In the genomic region with DNA sequence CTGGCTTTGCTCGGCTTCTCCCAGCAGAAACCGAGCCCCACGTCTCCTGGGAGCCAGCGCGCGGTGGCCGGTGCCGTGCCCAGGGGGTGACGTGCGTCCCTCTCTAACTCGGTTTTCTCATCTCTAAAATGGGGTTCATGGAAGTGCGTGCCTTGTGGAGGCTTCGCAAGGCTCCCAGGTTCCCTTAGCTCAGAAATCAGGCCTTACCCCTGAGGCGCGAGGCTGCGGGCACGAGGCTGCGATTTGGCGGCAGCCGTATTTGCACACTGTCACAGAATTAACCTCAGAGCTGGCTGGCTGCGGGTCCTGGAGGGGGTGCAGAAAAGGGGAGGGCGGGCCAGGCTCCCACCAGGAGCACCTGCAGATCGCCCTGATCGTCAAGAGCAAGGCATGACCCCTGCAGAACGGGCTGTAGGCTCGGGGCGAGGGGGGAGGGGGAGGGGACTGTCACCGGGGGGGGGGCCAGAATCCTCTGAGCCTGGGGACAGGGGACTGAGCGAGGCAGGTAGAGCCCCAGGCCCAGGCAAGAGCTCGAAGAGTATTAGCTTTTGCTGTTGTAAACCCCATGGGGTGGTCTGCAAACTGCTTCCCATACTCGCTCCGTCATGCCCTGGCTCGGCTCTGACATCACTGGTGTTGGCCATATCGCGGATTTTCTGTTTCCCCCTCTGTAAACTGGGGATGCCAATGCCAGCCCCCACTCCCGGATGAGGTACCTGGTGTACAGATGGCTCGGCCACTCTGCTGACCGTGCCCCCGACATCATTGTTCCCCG, we compare ENCODE assay signal across 1 cellular context.
TF ChIP-seq lines count a peak whose summit lies in the region.

No MANE protein-coding gene starts in this region.

TF ChIP-seq in GM23338, 12 proteins besides CTCF, POLR2A, EP300 and RAD21:
- TF ChIP-seq, protein P1, sequence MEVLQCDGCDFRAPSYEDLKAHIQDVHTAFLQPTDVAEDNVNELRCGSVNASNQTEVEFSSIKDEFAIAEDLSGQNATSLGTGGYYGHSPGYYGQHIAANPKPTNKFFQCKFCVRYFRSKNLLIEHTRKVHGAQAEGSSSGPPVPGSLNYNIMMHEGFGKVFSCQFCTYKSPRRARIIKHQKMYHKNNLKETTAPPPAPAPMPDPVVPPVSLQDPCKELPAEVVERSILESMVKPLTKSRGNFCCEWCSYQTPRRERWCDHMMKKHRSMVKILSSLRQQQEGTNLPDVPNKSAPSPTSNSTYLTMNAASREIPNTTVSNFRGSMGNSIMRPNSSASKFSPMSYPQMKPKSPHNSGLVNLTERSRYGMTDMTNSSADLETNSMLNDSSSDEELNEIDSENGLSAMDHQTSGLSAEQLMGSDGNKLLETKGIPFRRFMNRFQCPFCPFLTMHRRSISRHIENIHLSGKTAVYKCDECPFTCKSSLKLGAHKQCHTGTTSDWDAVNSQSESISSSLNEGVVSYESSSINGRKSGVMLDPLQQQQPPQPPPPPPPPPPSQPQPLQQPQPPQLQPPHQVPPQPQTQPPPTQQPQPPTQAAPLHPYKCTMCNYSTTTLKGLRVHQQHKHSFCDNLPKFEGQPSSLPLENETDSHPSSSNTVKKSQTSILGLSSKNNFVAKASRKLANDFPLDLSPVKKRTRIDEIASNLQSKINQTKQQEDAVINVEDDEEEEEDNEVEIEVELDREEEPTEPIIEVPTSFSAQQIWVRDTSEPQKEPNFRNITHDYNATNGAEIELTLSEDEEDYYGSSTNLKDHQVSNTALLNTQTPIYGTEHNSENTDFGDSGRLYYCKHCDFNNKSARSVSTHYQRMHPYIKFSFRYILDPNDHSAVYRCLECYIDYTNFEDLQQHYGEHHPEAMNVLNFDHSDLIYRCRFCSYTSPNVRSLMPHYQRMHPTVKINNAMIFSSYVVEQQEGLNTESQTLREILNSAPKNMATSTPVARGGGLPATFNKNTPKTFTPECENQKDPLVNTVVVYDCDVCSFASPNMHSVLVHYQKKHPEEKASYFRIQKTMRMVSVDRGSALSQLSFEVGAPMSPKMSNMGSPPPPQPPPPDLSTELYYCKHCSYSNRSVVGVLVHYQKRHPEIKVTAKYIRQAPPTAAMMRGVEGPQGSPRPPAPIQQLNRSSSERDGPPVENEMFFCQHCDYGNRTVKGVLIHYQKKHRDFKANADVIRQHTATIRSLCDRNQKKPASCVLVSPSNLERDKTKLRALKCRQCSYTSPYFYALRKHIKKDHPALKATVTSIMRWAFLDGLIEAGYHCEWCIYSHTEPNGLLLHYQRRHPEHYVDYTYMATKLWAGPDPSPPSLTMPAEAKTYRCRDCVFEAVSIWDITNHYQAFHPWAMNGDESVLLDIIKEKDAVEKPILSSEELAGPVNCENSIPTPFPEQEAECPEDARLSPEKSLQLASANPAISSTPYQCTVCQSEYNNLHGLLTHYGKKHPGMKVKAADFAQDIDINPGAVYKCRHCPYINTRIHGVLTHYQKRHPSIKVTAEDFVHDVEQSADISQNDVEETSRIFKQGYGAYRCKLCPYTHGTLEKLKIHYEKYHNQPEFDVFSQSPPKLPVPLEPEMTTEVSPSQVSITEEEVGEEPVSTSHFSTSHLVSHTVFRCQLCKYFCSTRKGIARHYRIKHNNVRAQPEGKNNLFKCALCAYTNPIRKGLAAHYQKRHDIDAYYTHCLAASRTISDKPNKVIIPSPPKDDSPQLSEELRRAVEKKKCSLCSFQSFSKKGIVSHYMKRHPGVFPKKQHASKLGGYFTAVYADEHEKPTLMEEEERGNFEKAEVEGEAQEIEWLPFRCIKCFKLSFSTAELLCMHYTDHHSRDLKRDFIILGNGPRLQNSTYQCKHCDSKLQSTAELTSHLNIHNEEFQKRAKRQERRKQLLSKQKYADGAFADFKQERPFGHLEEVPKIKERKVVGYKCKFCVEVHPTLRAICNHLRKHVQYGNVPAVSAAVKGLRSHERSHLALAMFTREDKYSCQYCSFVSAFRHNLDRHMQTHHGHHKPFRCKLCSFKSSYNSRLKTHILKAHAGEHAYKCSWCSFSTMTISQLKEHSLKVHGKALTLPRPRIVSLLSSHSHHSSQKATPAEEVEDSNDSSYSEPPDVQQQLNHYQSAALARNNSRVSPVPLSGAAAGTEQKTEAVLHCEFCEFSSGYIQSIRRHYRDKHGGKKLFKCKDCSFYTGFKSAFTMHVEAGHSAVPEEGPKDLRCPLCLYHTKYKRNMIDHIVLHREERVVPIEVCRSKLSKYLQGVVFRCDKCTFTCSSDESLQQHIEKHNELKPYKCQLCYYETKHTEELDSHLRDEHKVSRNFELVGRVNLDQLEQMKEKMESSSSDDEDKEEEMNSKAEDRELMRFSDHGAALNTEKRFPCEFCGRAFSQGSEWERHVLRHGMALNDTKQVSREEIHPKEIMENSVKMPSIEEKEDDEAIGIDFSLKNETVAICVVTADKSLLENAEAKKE (CRISPR knock-in tag; IDR thresholded peaks at IDR 0.05) = no peak
- TF ChIP-seq, protein P2, sequence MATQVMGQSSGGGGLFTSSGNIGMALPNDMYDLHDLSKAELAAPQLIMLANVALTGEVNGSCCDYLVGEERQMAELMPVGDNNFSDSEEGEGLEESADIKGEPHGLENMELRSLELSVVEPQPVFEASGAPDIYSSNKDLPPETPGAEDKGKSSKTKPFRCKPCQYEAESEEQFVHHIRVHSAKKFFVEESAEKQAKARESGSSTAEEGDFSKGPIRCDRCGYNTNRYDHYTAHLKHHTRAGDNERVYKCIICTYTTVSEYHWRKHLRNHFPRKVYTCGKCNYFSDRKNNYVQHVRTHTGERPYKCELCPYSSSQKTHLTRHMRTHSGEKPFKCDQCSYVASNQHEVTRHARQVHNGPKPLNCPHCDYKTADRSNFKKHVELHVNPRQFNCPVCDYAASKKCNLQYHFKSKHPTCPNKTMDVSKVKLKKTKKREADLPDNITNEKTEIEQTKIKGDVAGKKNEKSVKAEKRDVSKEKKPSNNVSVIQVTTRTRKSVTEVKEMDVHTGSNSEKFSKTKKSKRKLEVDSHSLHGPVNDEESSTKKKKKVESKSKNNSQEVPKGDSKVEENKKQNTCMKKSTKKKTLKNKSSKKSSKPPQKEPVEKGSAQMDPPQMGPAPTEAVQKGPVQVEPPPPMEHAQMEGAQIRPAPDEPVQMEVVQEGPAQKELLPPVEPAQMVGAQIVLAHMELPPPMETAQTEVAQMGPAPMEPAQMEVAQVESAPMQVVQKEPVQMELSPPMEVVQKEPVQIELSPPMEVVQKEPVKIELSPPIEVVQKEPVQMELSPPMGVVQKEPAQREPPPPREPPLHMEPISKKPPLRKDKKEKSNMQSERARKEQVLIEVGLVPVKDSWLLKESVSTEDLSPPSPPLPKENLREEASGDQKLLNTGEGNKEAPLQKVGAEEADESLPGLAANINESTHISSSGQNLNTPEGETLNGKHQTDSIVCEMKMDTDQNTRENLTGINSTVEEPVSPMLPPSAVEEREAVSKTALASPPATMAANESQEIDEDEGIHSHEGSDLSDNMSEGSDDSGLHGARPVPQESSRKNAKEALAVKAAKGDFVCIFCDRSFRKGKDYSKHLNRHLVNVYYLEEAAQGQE (IDR thresholded peaks at IDR 0.05; ENCODE audit: unreplicated experiment) = no peak
- TF ChIP-seq EZH2phosphoT487 (IDR thresholded peaks at IDR 0.05; ENCODE audit: unreplicated experiment) (no peak), NANOG (IDR thresholded peaks at IDR 0.05; ENCODE audit: borderline replicate concordance) (no peak), JUNB (IDR thresholded peaks at IDR 0.05; ENCODE audit: unreplicated experiment) (no peak)
